In genomic region chr5:146667633-146668032, GRCh38 we compare ENCODE assay signal across 1 cellular context.
TF ChIP-seq lines count a peak whose summit lies in the region.

No MANE protein-coding gene starts in this region.

TF ChIP-seq in SK-N-SH, 30 proteins besides CTCF, POLR2A, EP300 and RAD21 (continued from another document):
- TF ChIP-seq USF2 (IDR thresholded peaks at IDR 0.05; ENCODE audit: borderline replicate concordance, low read depth, low read length): no peak
- no peak for TF ChIP-seq GABPA (IDR thresholded peaks at IDR 0.05; ENCODE audit: low read depth)
- TF ChIP-seq CHD2 (IDR thresholded peaks at IDR 0.05; ENCODE audit: low read length, partially characterized antibody): no peak
- TF ChIP-seq NRF1 (IDR thresholded peaks at IDR 0.05; ENCODE audit: low read depth, low read length): no peak
- TF ChIP-seq SIN3A (IDR thresholded peaks at IDR 0.05; ENCODE audit: borderline replicate concordance, low read depth, low read length): no peak
- peak; percentile 69; the same call in 1 of the 2 replicates for TF ChIP-seq YY1 (IDR thresholded peaks at IDR 0.05; ENCODE audit: low read depth)
- no peak for TF ChIP-seq USF1 (IDR thresholded peaks at IDR 0.05; ENCODE audit: borderline replicate concordance, low read depth)
- TF ChIP-seq FOXJ3 (CRISPR knock-in tag; IDR thresholded peaks at IDR 0.05): no peak
- peak; percentile 78 for TF ChIP-seq FOSL2 (IDR thresholded peaks at IDR 0.05; ENCODE audit: borderline replicate concordance, low read depth)
- TF ChIP-seq RXRA (IDR thresholded peaks at IDR 0.05; ENCODE audit: borderline replicate concordance, low read depth): no peak
TF ChIP-seq in SK-N-SH: peak in this region for 4.
